Comparison of ENCODE assay signal across 33 cellular contexts in the genomic region with DNA sequence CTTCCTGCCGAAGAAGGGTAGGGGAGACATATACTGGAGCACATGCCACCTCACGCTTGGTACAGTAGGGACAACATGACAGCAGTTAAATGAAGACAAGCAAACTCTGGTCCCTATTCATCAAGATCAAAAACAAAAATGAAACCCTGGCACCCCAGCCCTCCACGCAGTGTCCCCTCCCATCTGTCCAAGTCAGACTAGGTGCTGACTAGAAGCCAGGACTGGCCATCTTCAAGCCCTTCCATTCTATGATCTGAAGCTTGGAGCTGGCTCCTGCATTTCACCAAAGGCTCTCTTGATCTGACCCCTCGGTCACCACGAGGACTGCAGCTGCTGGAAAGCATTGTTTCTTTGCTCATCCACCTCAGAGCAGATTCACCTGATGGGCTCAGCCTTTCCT.
"Had no signal": no experiment of that assay in that cellular context is flagged by ENCODE, and none has a peak within 500 bp of the region (broad histone marks: within the 10 kb centered on the region; RNA-seq: fewer than 3 reads in every experiment).

No MANE protein-coding gene starts in this region.

- H3K36me3 ChIP-seq: colonic mucosa, gastrocnemius medialis, neural progenitor cell, stomach, thyroid gland, upper lobe of left lung, vagina, WERI-Rb-1 had no signal

- H3K4me1 ChIP-seq: colonic mucosa, gastrocnemius medialis, neural progenitor cell, parathyroid adenoma, psoas muscle, stomach, thyroid gland, upper lobe of left lung, vagina had no signal

- DNase-seq: activated CD4-positive, alpha-beta T cell treated with anti-CD3 and anti-CD28 coated beads for 48 hours; activated CD4-positive, alpha-beta T cell treated with anti-CD3 and anti-CD28 coated beads, Interleukin-2, amount 50 U/mL, for 48 hours; activated CD8-positive, alpha-beta memory T cell treated with anti-CD3 and anti-CD28 coated beads for 24 hours; activated effector memory CD4-positive, alpha-beta T cell treated with anti-CD3 and anti-CD28 coated beads, Interleukin-2, amount 50 U/mL, for 16 hours; activated naive CD4-positive, alpha-beta T cell treated with anti-CD3 and anti-CD28 coated beads for 36 hours; amniotic stem cell; cerebellar nuclear complex; colonic mucosa; effector memory CD4-positive, alpha-beta T cell; erythroblast; gastrocnemius medialis; glutamatergic neuron; left cardiac atrium; left ventricle myocardium superior; mammary epithelial cell; naive thymus-derived CD4-positive, alpha-beta T cell; occipital lobe; psoas muscle; stimulated activated CD4-positive, alpha-beta T cell treated with anti-CD3 and anti-CD28 coated beads, Interleukin-1b, Interleukin-23, amount 100 ng/mL, for 48 hours; stimulated activated naive B cell treated with anti-CD40 and anti-IgM and Interleukin-4, amounts not matched to agents 10 μg/mL and 1 μg/mL and 100 μg/mL, for 72 hours; stomach; T-helper 1 cell; thyroid gland; upper lobe of left lung; WERI-Rb-1 had no signal

- H3K27ac ChIP-seq: colonic mucosa, gastrocnemius medialis, neural progenitor cell, parathyroid adenoma, psoas muscle, stomach, thyroid gland, upper lobe of left lung, vagina, WERI-Rb-1 had no signal

- H3K9me3 ChIP-seq: colonic mucosa, gastrocnemius medialis, psoas muscle, stomach, thyroid gland, upper lobe of left lung, vagina had no signal

- H3K36me3 Mint-ChIP-seq: mesothelial cell of epicardium; neural progenitor cell; stimulated activated naive B cell treated with anti-CD40 and anti-IgM and Interleukin-4, amounts not matched to agents 10 μg/mL and 1 μg/mL and 100 μg/mL, for 72 hours had no signal

- H3K9ac ChIP-seq: neural progenitor cell, parathyroid adenoma had no signal

- H3K9me3 Mint-ChIP-seq: activated T-helper 1 cell treated with anti-CD3 and anti-CD28 coated beads, Interleukin-12 subunit alpha, Interleukin-12 subunit beta, Interleukin-2, Interleukin-4 antibody, amounts not matched to agents 30 ng/mL and 10 ng/mL and 1 ng/mL, durations not matched to agents 14 hours and 24 hours and 36 hours; mesothelial cell of epicardium; neural progenitor cell had no signal

- H3K4me3 ChIP-seq: colonic mucosa, gastrocnemius medialis, neural progenitor cell, psoas muscle, smooth muscle cell, stomach, thyroid gland, upper lobe of left lung, vagina had no signal

- H3K4me3 Mint-ChIP-seq: activated naive CD4-positive, alpha-beta T cell treated with anti-CD3 and anti-CD28 coated beads for 36 hours; activated T-helper 1 cell treated with anti-CD3 and anti-CD28 coated beads, Interleukin-12 subunit alpha, Interleukin-12 subunit beta, Interleukin-2, Interleukin-4 antibody, amounts not matched to agents 30 ng/mL and 10 ng/mL and 1 ng/mL, durations not matched to agents 14 hours and 24 hours and 36 hours; mesothelial cell of epicardium; naive thymus-derived CD4-positive, alpha-beta T cell; neural progenitor cell; stimulated activated naive B cell treated with anti-CD40 and anti-IgM and Interleukin-4, amounts not matched to agents 10 μg/mL and 1 μg/mL and 100 μg/mL, for 72 hours; T-helper 2 cell treated with Interferon-gamma antibody and Interleukin-4, amounts not matched to agents 5 μg/mL and 100 μg/mL, for 36 hours had no signal

- H3K4me1 Mint-ChIP-seq: mesothelial cell of epicardium had no signal

- H2AFZ ChIP-seq: neural progenitor cell, parathyroid adenoma had no signal

- ATAC-seq: activated CD4-positive, CD25-positive, alpha-beta regulatory T cell treated with anti-CD3 and anti-CD28 coated beads, Interleukin-2, amount 50 U/mL, for 24 hours; gastrocnemius medialis; left cardiac atrium; left ventricle myocardium superior; psoas muscle had no signal

- H3K27me3 ChIP-seq: colonic mucosa, gastrocnemius medialis, neural progenitor cell, stomach, thyroid gland, upper lobe of left lung, vagina had no signal

- H3K4me2 ChIP-seq: neural progenitor cell, smooth muscle cell had no signal

- H3K79me2 ChIP-seq: parathyroid adenoma had no signal

- H3K27ac Mint-ChIP-seq: activated naive CD4-positive, alpha-beta T cell treated with anti-CD3 and anti-CD28 coated beads for 36 hours; activated T-helper 1 cell treated with anti-CD3 and anti-CD28 coated beads, Interleukin-12 subunit alpha, Interleukin-12 subunit beta, Interleukin-2, Interleukin-4 antibody, amounts not matched to agents 30 ng/mL and 10 ng/mL and 1 ng/mL, durations not matched to agents 14 hours and 24 hours and 36 hours; mesothelial cell of epicardium; neural progenitor cell; stimulated activated naive B cell treated with anti-CD40 and anti-IgM and Interleukin-4, amounts not matched to agents 10 μg/mL and 1 μg/mL and 100 μg/mL, for 72 hours had no signal
